25 cellular contexts compared by ENCODE assay signal in the genomic region with DNA sequence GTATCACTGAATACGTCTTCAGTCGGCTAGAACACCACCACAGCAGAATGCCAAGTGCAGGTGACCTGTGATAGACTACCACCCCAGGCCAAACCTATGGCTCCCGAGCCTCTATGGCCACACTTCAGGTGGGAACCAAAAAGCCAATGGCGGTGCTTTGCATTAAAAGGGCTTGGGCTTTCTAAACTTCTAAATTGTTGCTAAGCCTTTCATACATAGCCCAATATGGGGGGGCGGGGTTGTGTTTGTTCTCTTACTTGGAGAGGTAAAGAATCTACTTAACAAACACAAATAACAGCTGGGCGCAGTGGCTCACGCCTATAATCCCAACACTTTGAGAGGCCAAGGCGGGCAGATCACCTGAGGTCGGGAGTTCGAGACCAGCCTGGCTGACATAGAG. TPM values are rescaled to one million over a fixed set of nuclear protein-coding genes. Genes with fewer than 3 reads are reported as not detected.
A peak's percentile ranks its signal among the peaks of the same experiment; 100 is the strongest.
DNase-seq lines count a peak whose midpoint lies in the region; ATAC-seq and TF ChIP-seq lines count a peak whose summit lies in the region.
"Had no signal": no experiment of that assay in that cellular context is flagged by ENCODE, and none has a peak within 500 bp of the region (broad histone marks: within the 10 kb centered on the region; RNA-seq: fewer than 3 reads in every experiment).

No MANE protein-coding gene starts in this region.

- no peak for TF ChIP-seq EP300 in transverse colon (IDR thresholded peaks at IDR 0.05; ENCODE audit: low read depth)

- TF ChIP-seq POLR2A in esophagus squamous epithelium (IDR thresholded peaks at IDR 0.05) = no peak
- TF ChIP-seq POLR2A in thyroid gland (IDR thresholded peaks at IDR 0.05) = no peak
- no peak for TF ChIP-seq POLR2A in transverse colon (IDR thresholded peaks at IDR 0.05)

- whole genome bisulfite sequencing in right cardiac atrium = 89% methylated on average over 10 of the region's 10 CpGs
- 85 to 91% methylated on average over 9 to 10 of the region's 10 CpGs for WGBS in esophagus squamous epithelium, 2 donors
- WGBS in thyroid gland, 2 donors = 93 to 94% methylated on average over 10 of the region's 10 CpGs
- 73 to 83% methylated on average over 6 to 10 of the region's 10 CpGs for WGBS in transverse colon (ENCODE audit: low coverage in 1 of 2), 2 donors

- TF ChIP-seq CTCF in esophagus squamous epithelium (IDR thresholded peaks at IDR 0.05) (no peak), thyroid gland (IDR thresholded peaks at IDR 0.05) (no peak), transverse colon (IDR thresholded peaks at IDR 0.05) (no peak)

- in situ Hi-C loops in transverse colon (cut with MboI; ENCODE audit: low pct_ligation_motif_present in 1 of 4, low pct_unique_long_range_greater_than_20kb in 1 of 4, low sequenced_read_pairs in 3 of 4) = no loop called here

- H3K4me1 ChIP-seq in right cardiac atrium (ENCODE audit: control insufficient read depth, insufficient read depth, low read length) = peaks cover 6% of the 10 kb centered on the region
- H3K4me1 ChIP-seq in esophagus squamous epithelium = peaks cover 10 to 80% (median 40%) of the 10 kb centered on the region in 3 donors
- H3K4me1 ChIP-seq in thyroid gland = peaks cover 32 to 42% of the 10 kb centered on the region in 2 donors
- H3K4me1 ChIP-seq in transverse colon = peaks cover 4 to 69% (median 23%) of the 10 kb centered on the region in 4 donors

- no peak overlapping the region for H3K4me3 ChIP-seq in right cardiac atrium (ENCODE audit: low read length)
- H3K4me3 ChIP-seq in esophagus squamous epithelium = no peak overlapping the region
- no peak overlapping the region for H3K4me3 ChIP-seq in thyroid gland (replicated peaks in 1 of 3)
- H3K4me3 ChIP-seq in transverse colon = no peak overlapping the region
- H3K4me3 ChIP-seq: cardiac muscle cell, SK-N-MC, smooth muscle cell had no signal

- intact Hi-C loops in right cardiac atrium (cut with DNase I) = no loop called here
- intact Hi-C loops in cardiac septum (cut with DNase I) = no loop called here
- intact Hi-C loops in esophagus squamous epithelium (cut with DNase I) = no loop called here
- intact Hi-C loops in thyroid gland (cut with DNase I) = no loop called here
- intact Hi-C loops in transverse colon (cut with DNase I; ENCODE audit: low total_unique reads) = no loop called here

- H3K27me3 ChIP-seq in right cardiac atrium (ENCODE audit: control insufficient read depth, insufficient read depth) (no peaks in the 10 kb centered on the region), esophagus squamous epithelium (no peaks in the 10 kb centered on the region), thyroid gland (no peaks in the 10 kb centered on the region), transverse colon (no peaks in the 10 kb centered on the region)
- H3K27me3 ChIP-seq: cardiac muscle cell had no signal

- H3K9me3 ChIP-seq in right cardiac atrium (ENCODE audit: control insufficient read depth, low read length) (no peaks in the 10 kb centered on the region), esophagus squamous epithelium (no peaks in the 10 kb centered on the region), thyroid gland (no peaks in the 10 kb centered on the region), transverse colon (no peaks in the 10 kb centered on the region)

- ATAC-seq in right cardiac atrium (no peak), GM21825 (IDR thresholded peaks at IDR 0.05; ENCODE audit: unreplicated experiment) (no peak)

- no peaks in the 10 kb centered on the region for H3K36me3 ChIP-seq in esophagus squamous epithelium
- H3K36me3 ChIP-seq in thyroid gland = no peaks in the 10 kb centered on the region
- H3K36me3 ChIP-seq in transverse colon = no peaks in the 10 kb centered on the region
- H3K36me3 ChIP-seq: cardiac muscle cell had no signal

- DNase-seq in right cardiac atrium = no peak
- no peak for DNase-seq in cardiac septum (ENCODE audit: low spot score)
- peak; percentile 6 for DNase-seq in NCI-H69 (lab: John Stamatoyannopoulos, UW)
- DNase-seq in esophagus squamous epithelium (lab: John Stamatoyannopoulos, UW) = no peak
- no peak for DNase-seq in thyroid gland
- DNase-seq in transverse colon = no peak
- no peak for DNase-seq in NCI-H1417 (lab: John Stamatoyannopoulos, UW)
- DNase-seq: activated CD4-positive, alpha-beta T cell treated with anti-CD3 and anti-CD28 coated beads for 48 hours; activated naive CD4-positive, alpha-beta T cell treated with anti-CD3 and anti-CD28 coated beads, Interleukin-2, amount 50 U/mL, for 16 hours; aorta; CD8-positive, alpha-beta memory T cell; DMS153; kidney; NCI-H1436 treated with DMSO at 0.1 percent for 48 hours; stimulated activated CD4-positive, alpha-beta T cell treated with anti-CD3 and anti-CD28 coated beads, Interleukin-2, amount 100 ng/mL, for 24 hours had no signal

- peak overlapping the region; percentile 50 for H3K27ac ChIP-seq in right cardiac atrium (ENCODE audit: low read length)
- peak overlapping the region in 3 of 4 donors; percentile 5 to 79 (median 77) for H3K27ac ChIP-seq in esophagus squamous epithelium
- peak overlapping the region in 2 of 3 donors; percentile 64 to 83 for H3K27ac ChIP-seq in thyroid gland
- no peak overlapping the region for H3K27ac ChIP-seq in transverse colon
- H3K27ac ChIP-seq: SK-N-MC had no signal

RNA-seq across cellular contexts. Expression of a gene that starts 19.7 kb away (rescaled TPM):
- total RNA-seq in right cardiac atrium (10 to 100 TPM; 45.1 to 49.4 (median 46.0) TPM), cardiac septum (41.3 TPM), esophagus squamous epithelium (10 to 100 TPM; 23.5 to 51.9 (median 39.7) TPM), thyroid gland (100 to 1,000 TPM in 1 of 4 donors, 10 to 100 TPM in 3; 77.4 to 113 (median 88.5) TPM), transverse colon (10 to 100 TPM; 48.4 to 87.3 (median 51.4) TPM)
- polyA plus RNA-seq in right cardiac atrium = 19.9 TPM

RNA-seq across cellular contexts. Expression of a gene that starts 48.8 kb away (rescaled TPM):
- total RNA-seq in right cardiac atrium = under 1 TPM in 2 of 4 donors, not detected in 2; 0.06 to 0.23 TPM
- polyA plus RNA-seq in right cardiac atrium = 4.7 TPM
- 0.05 TPM for total RNA-seq in cardiac septum
- not detected for total RNA-seq in esophagus squamous epithelium
- under 1 TPM in 1 of 4 donors, not detected in 3; 0.22 TPM for total RNA-seq in thyroid gland
- under 1 TPM in 1 of 4 donors, not detected in 3; 0.48 TPM for total RNA-seq in transverse colon
- total RNA-seq: activated T-helper 1 cell treated with anti-CD3 and anti-CD28 coated beads, Interleukin-12 subunit alpha, Interleukin-12 subunit beta, Interleukin-2, Interleukin-4 antibody, amounts not matched to agents 30 ng/mL and 10 ng/mL and 1 ng/mL, durations not matched to agents 14 hours and 24 hours and 36 hours; CD8-positive, alpha-beta memory T cell; lung microvascular endothelial cell; M059J; omental fat pad; renal cortical epithelial cell; temporal lobe had no signal
- polyA plus RNA-seq: CD8-positive, alpha-beta memory T cell had no signal

Comparison
In these comparisons a context has a peak if more than half of its experiments do, and no peak if none do; other contexts are left out.
1. H3K27ac ChIP-seq: peak in right cardiac atrium (single experiment), esophagus squamous epithelium (3 of 4) and thyroid gland (2 of 3); none in transverse colon (0 of 4).